8 cellular contexts compared by ENCODE assay signal in genomic region chr7:711967-712600, GRCh38. TPM values are rescaled to one million over a fixed set of nuclear protein-coding genes. Genes with fewer than 3 reads are reported as not detected.
DNase-seq lines count a peak whose midpoint lies in the region; ATAC-seq, FAIRE-seq and TF ChIP-seq lines count a peak whose summit lies in the region.

No MANE protein-coding gene starts in this region.

- 2 to 5% (median 2%) methylated on average over 14 to 80 of the region's 80 CpGs for WGBS in heart left ventricle, 4 donors
- no CpG with 5 or more reads among the region's 80 CpGs for WGBS in mesendoderm (ENCODE audit: extremely low coverage, insufficient coverage, low lambda C conversion rate)
- 39% methylated on average over 50 of the region's 80 CpGs; no CpG with 5 or more reads in 1 of the 2 donors for WGBS in transverse colon (ENCODE audit: low coverage in 1 of 2), 2 donors

- H3K79me2 ChIP-seq in mesendoderm (ENCODE audit: control insufficient read depth, insufficient read depth, low read length): no peaks in the 10 kb centered on the region

- H2BK5ac ChIP-seq in mesendoderm (ENCODE audit: low read length): no peak overlapping the region

- H3K27ac ChIP-seq in heart left ventricle: peak overlapping the region in 6 of 12 donors; percentile 34 to 61 (median 48)
- H3K27ac ChIP-seq in mesendoderm (ENCODE audit: low read depth, low read length): no peak overlapping the region
- peak overlapping the region in 1 of 4 donors; percentile 45 for H3K27ac ChIP-seq in transverse colon

- DNase-seq in heart left ventricle: peak in 1 of 5 donors; percentile 15
- no peak for DNase-seq in cardiac septum (ENCODE audit: low spot score)
- DNase-seq in cerebellum (ENCODE audit: low spot score): peak; percentile 49
- no peak for DNase-seq in mesendoderm
- DNase-seq in transverse colon: no peak
- no peak for DNase-seq in GM12892 (ENCODE audit: insufficient read length)

- H3K27me3 ChIP-seq in heart left ventricle: no peaks in the 10 kb centered on the region
- H3K27me3 ChIP-seq in mesendoderm (ENCODE audit: insufficient read depth, low read length, poor library complexity): no peaks in the 10 kb centered on the region
- H3K27me3 ChIP-seq in transverse colon: peaks cover 11% of the 10 kb centered on the region

- H3K36me3 ChIP-seq in heart left ventricle (no peaks in the 10 kb centered on the region), mesendoderm (ENCODE audit: control insufficient read depth, insufficient read depth, low read length) (no peaks in the 10 kb centered on the region), transverse colon (no peaks in the 10 kb centered on the region)

- no peak overlapping the region for H4K8ac ChIP-seq in mesendoderm (ENCODE audit: low read depth, low read length)

- H3K4me1 ChIP-seq in heart left ventricle (peaks cover 0 to 18% (median 0%) of the 10 kb centered on the region in 12 donors), mesendoderm (ENCODE audit: control insufficient read depth, low read depth, low read length) (no peaks in the 10 kb centered on the region), transverse colon (peaks cover 0 to 13% (median 11%) of the 10 kb centered on the region in 4 donors)

- ATAC-seq in heart left ventricle: peak in 1 of 4 donors; percentile 25
- no peak for ATAC-seq in GM21825 (IDR thresholded peaks at IDR 0.05; ENCODE audit: unreplicated experiment)
- no peak for ATAC-seq in HG03565 (IDR thresholded peaks at IDR 0.05; ENCODE audit: unreplicated experiment)

- no peak overlapping the region for H3K4me2 ChIP-seq in mesendoderm (ENCODE audit: low read length)

- H3K9ac ChIP-seq in mesendoderm (ENCODE audit: low read length): peak overlapping the region; percentile 42

- H3K9me3 ChIP-seq in heart left ventricle: no peaks in the 10 kb centered on the region
- no peaks in the 10 kb centered on the region for H3K9me3 ChIP-seq in transverse colon

- H4K5ac ChIP-seq in mesendoderm (ENCODE audit: low read length): no peak overlapping the region

- TF ChIP-seq CTCF in heart left ventricle (IDR thresholded peaks at IDR 0.05) (no peak), transverse colon (IDR thresholded peaks at IDR 0.05) (no peak)

- H3K4me3 ChIP-seq in heart left ventricle (peak overlapping the region; percentile 39 to 78 (median 62)), mesendoderm (ENCODE audit: low read length) (no peak overlapping the region), transverse colon (peak overlapping the region; percentile 49 to 57 (median 53))

- in situ Hi-C loops in transverse colon (cut with MboI; ENCODE audit: low pct_ligation_motif_present in 1 of 4, low pct_unique_long_range_greater_than_20kb in 1 of 4, low sequenced_read_pairs in 3 of 4): no loop called here

- H3K18ac ChIP-seq in mesendoderm (ENCODE audit: low read length): peak overlapping the region; percentile 55

- peak overlapping the region; percentile 73 for H3K56ac ChIP-seq in mesendoderm (ENCODE audit: low read length)

- H2BK120ac ChIP-seq in mesendoderm (ENCODE audit: low read depth, low read length): peak overlapping the region; percentile 6

- H3K79me1 ChIP-seq in mesendoderm (ENCODE audit: low read length): peaks cover 2% of the 10 kb centered on the region

- H2AK5ac ChIP-seq in mesendoderm (ENCODE audit: low read length): no peak overlapping the region

- H3K4ac ChIP-seq in mesendoderm (ENCODE audit: low read depth, low read length): no peak overlapping the region

- H3K23ac ChIP-seq in mesendoderm (ENCODE audit: low read length): no peak overlapping the region

- no peak for TF ChIP-seq POLR2A in heart left ventricle (IDR thresholded peaks at IDR 0.05)
- no peak for TF ChIP-seq POLR2A in transverse colon (IDR thresholded peaks at IDR 0.05)
- TF ChIP-seq POLR2A in GM12892 (IDR thresholded peaks at IDR 0.05; ENCODE audit: low read depth, low read length): no peak

- H2BK15ac ChIP-seq in mesendoderm (replicated peaks; ENCODE audit: low read depth): no peak overlapping the region

- no peak for TF ChIP-seq EP300 in transverse colon (IDR thresholded peaks at IDR 0.05; ENCODE audit: low read depth)

- intact Hi-C loops in heart left ventricle (cut with DNase I): loop anchor here in 3 of 10 donors (5.0 kb wide), 2 partner anchors 35 to 45 kb away; no protein-coding TSS in a partner anchor
- intact Hi-C loops in cardiac septum (cut with DNase I): no loop called here
- intact Hi-C loops in transverse colon (cut with DNase I; ENCODE audit: low total_unique reads): no loop called here

- FAIRE-seq in GM12892 (lab: Jason Lieb, UNC): no peak

RNA-seq across cellular contexts. Expression of gene DNAAF5, which starts 14.4 kb away (rescaled TPM):
- total RNA-seq in heart left ventricle (10 to 100 TPM; 13.9 to 45.8 (median 23.7) TPM), cardiac septum (22.1 TPM), cerebellum (13.6 TPM), transverse colon (10 to 100 TPM; 20.5 to 97.3 (median 34.6) TPM)
- 10 to 100 TPM in 1 of 2 donors, 1 to 10 TPM in 1; 7.2 to 15.3 TPM for polyA plus RNA-seq in heart left ventricle
- polyA plus RNA-seq in mesendoderm (2013, experiment 1 of 2): 35.5 TPM
- 35.9 TPM for polyA plus RNA-seq in mesendoderm (2013, experiment 2 of 2)
- polyA plus RNA-seq in GM12892 (2012; ENCODE audit: missing spikeins): 22.8 TPM

RNA-seq across cellular contexts. Expression of gene PRKAR1B, which starts 15.0 kb away (rescaled TPM):
- 10 to 100 TPM; 11.4 to 22.2 (median 18.4) TPM for total RNA-seq in heart left ventricle
- 10 to 100 TPM in 1 of 2 donors, 1 to 10 TPM in 1; 4.1 to 15.3 TPM for polyA plus RNA-seq in heart left ventricle
- total RNA-seq in cardiac septum: 13.5 TPM
- 41.4 TPM for total RNA-seq in cerebellum
- polyA plus RNA-seq in mesendoderm (2013, experiment 1 of 2): 25.9 TPM
- 26.8 TPM for polyA plus RNA-seq in mesendoderm (2013, experiment 2 of 2)
- 10 to 100 TPM; 15.7 to 53.9 (median 16.9) TPM for total RNA-seq in transverse colon
- 13.1 TPM for polyA plus RNA-seq in GM12892 (2012; ENCODE audit: missing spikeins)
